ENCODE assay signal across 2 cellular contexts in genomic region chr2:69943841-69944604, GRCh38.
A peak's percentile ranks its signal among the peaks of the same experiment; 100 is the strongest.
TF ChIP-seq lines count a peak whose summit lies in the region.

No MANE protein-coding gene starts in this region.

TF ChIP-seq in K562, 482 proteins besides CTCF, POLR2A, EP300 and RAD21 (continues in another document):
- TF ChIP-seq ZNF324 (CRISPR knock-in tag; IDR thresholded peaks at IDR 0.05) = no peak
- peak; percentile 60 for TF ChIP-seq ZBTB33 (CRISPR knock-in tag; IDR thresholded peaks at IDR 0.05)
- TF ChIP-seq ZNF592 (IDR thresholded peaks at IDR 0.05) = 0 out of 2 replicates have a peak, but pooled peaks have one; percentile 35
- TF ChIP-seq NRF1 (conservative IDR thresholded peaks at IDR 0.05 in 1 of 2, IDR thresholded peaks at IDR 0.05 in 1 of 2) = no peak
- peak in 1 of 2 experiments; percentile 49; a peak in 2 of 4 replicates for TF ChIP-seq FOXA3 (CRISPR knock-in tag; conservative IDR thresholded peaks at IDR 0.05 in 1 of 2, IDR thresholded peaks at IDR 0.05 in 1 of 2)
- no peak for TF ChIP-seq CBX3 (IDR thresholded peaks at IDR 0.05; ENCODE audit: borderline replicate concordance in 1 of 2, low read length in 2 of 2)
- TF ChIP-seq ZKSCAN3 (CRISPR knock-in tag; IDR thresholded peaks at IDR 0.05) = no peak
- no peak for TF ChIP-seq TFE3 (CRISPR knock-in tag; IDR thresholded peaks at IDR 0.05)
- TF ChIP-seq SP1 (CRISPR knock-in tag; IDR thresholded peaks at IDR 0.05) = no peak
- no peak for TF ChIP-seq ZC3H4 (CRISPR knock-in tag; IDR thresholded peaks at IDR 0.05; ENCODE audit: borderline replicate concordance)
- peak; percentile 24 for TF ChIP-seq MEIS2 (IDR thresholded peaks at IDR 0.05; ENCODE audit: partially characterized antibody)
- no peak for TF ChIP-seq YBX1 (IDR thresholded peaks at IDR 0.05)
- no peak for TF ChIP-seq E2F4 (CRISPR knock-in tag; IDR thresholded peaks at IDR 0.05; ENCODE audit: low read depth)
- 0 out of 2 replicates have a peak, but pooled peaks have one; percentile 15 for TF ChIP-seq GABPA (tag; conservative IDR thresholded peaks at IDR 0.05; ENCODE audit: low read depth)
- TF ChIP-seq ZNF76 (CRISPR knock-in tag; IDR thresholded peaks at IDR 0.05; ENCODE audit: borderline replicate concordance) = no peak
- TF ChIP-seq RFX7 (CRISPR knock-in tag; IDR thresholded peaks at IDR 0.05) = no peak
- TF ChIP-seq ZKSCAN1 (IDR thresholded peaks at IDR 0.05; ENCODE audit: low read depth, low read length) = no peak
- TF ChIP-seq MYBL2 (IDR thresholded peaks at IDR 0.05; ENCODE audit: low read depth) = no peak
- no peak for TF ChIP-seq MYBL2 (CRISPR knock-in tag; IDR thresholded peaks at IDR 0.05; ENCODE audit: borderline replicate concordance)
- TF ChIP-seq DDX20 (tag; IDR thresholded peaks at IDR 0.05; ENCODE audit: low read depth) = no peak
- TF ChIP-seq ID3 (CRISPR knock-in tag; IDR thresholded peaks at IDR 0.05) = no peak
- TF ChIP-seq ID3 (tag; IDR thresholded peaks at IDR 0.05) = no peak
- no peak for TF ChIP-seq HIVEP1 (CRISPR knock-in tag; IDR thresholded peaks at IDR 0.05)
- TF ChIP-seq FOXK2 (conservative IDR thresholded peaks at IDR 0.05 in 1 of 2, IDR thresholded peaks at IDR 0.05 in 1 of 2; ENCODE audit: low read depth in 2 of 2) = peak in 1 of 2 experiments; percentile 13; a peak in 1 of 4 replicates

TF ChIP-seq in SK-N-SH treated with all-trans-retinoic acid at 6 μM for 48 hours, 23 proteins besides CTCF, POLR2A, EP300 and RAD21:
- TF ChIP-seq CREB5 (CRISPR knock-in tag; IDR thresholded peaks at IDR 0.05; ENCODE audit: low read depth) (no peak), ZNF70 (CRISPR knock-in tag; IDR thresholded peaks at IDR 0.05) (no peak), ZFP3 (CRISPR knock-in tag; IDR thresholded peaks at IDR 0.05) (no peak), TSHZ2 (CRISPR knock-in tag; IDR thresholded peaks at IDR 0.05) (no peak), ZNF8 (CRISPR knock-in tag; IDR thresholded peaks at IDR 0.05) (no peak), CSRNP3 (CRISPR knock-in tag; IDR thresholded peaks at IDR 0.05) (no peak), ZNF565 (CRISPR knock-in tag; conservative IDR thresholded peaks at IDR 0.05; ENCODE audit: low read depth) (no peak), PPARA (CRISPR knock-in tag; IDR thresholded peaks at IDR 0.05; ENCODE audit: borderline replicate concordance) (no peak), ESRRG (CRISPR knock-in tag; IDR thresholded peaks at IDR 0.05) (no peak), GLIS3 (CRISPR knock-in tag; IDR thresholded peaks at IDR 0.05) (no peak), OSR1 (CRISPR knock-in tag; IDR thresholded peaks at IDR 0.05) (no peak), ARNTL (CRISPR knock-in tag; IDR thresholded peaks at IDR 0.05; ENCODE audit: borderline replicate concordance, low read depth) (no peak), SNAI2 (CRISPR knock-in tag; IDR thresholded peaks at IDR 0.05) (no peak), ZC3H10 (CRISPR knock-in tag; IDR thresholded peaks at IDR 0.05) (no peak), RARB (CRISPR knock-in tag; IDR thresholded peaks at IDR 0.05) (no peak)
TF ChIP-seq in SK-N-SH treated with all-trans-retinoic acid at 6 μM for 48 hours: peak in this region for 0.
